2 cellular contexts compared by ENCODE assay signal in the genomic region with DNA sequence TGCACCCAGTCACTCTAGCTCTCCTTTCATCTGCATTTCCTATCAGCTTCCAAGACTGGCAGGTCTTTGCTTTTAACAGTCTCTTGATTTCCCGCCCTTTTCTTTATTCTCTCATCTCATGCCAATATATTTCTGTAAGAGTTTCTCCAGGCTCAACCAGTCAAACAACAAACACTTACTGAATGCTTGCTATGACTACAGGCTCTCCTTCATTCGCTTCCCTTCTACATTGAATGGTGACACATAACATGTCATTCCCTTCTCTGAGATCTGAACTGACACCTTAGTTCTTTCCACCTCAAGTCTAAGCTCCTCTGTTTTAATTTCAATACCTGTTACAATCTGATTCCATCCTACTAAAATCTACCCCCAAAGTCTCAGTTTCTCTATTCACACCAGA.
TF ChIP-seq lines count a peak whose summit lies in the region.

No MANE protein-coding gene starts in this region.

TF ChIP-seq in SK-N-SH, 30 proteins besides CTCF, POLR2A, EP300 and RAD21 (continued from another document):
- no peak for TF ChIP-seq RFX5 (IDR thresholded peaks at IDR 0.05; ENCODE audit: low read length)
- no peak for TF ChIP-seq CHD2 (IDR thresholded peaks at IDR 0.05; ENCODE audit: low read length, partially characterized antibody)

TF ChIP-seq in HepG2, 621 proteins besides CTCF, POLR2A, EP300 and RAD21 (continued from another document):
- no peak for TF ChIP-seq TOE1 (CRISPR knock-in tag; IDR thresholded peaks at IDR 0.05)
- no peak for TF ChIP-seq ZNF543 (CRISPR knock-in tag; IDR thresholded peaks at IDR 0.05)
- TF ChIP-seq, protein P1, sequence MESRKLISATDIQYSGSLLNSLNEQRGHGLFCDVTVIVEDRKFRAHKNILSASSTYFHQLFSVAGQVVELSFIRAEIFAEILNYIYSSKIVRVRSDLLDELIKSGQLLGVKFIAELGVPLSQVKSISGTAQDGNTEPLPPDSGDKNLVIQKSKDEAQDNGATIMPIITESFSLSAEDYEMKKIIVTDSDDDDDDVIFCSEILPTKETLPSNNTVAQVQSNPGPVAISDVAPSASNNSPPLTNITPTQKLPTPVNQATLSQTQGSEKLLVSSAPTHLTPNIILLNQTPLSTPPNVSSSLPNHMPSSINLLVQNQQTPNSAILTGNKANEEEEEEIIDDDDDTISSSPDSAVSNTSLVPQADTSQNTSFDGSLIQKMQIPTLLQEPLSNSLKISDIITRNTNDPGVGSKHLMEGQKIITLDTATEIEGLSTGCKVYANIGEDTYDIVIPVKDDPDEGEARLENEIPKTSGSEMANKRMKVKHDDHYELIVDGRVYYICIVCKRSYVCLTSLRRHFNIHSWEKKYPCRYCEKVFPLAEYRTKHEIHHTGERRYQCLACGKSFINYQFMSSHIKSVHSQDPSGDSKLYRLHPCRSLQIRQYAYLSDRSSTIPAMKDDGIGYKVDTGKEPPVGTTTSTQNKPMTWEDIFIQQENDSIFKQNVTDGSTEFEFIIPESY (CRISPR knock-in tag; IDR thresholded peaks at IDR 0.05) = no peak
- TF ChIP-seq, protein P2, sequence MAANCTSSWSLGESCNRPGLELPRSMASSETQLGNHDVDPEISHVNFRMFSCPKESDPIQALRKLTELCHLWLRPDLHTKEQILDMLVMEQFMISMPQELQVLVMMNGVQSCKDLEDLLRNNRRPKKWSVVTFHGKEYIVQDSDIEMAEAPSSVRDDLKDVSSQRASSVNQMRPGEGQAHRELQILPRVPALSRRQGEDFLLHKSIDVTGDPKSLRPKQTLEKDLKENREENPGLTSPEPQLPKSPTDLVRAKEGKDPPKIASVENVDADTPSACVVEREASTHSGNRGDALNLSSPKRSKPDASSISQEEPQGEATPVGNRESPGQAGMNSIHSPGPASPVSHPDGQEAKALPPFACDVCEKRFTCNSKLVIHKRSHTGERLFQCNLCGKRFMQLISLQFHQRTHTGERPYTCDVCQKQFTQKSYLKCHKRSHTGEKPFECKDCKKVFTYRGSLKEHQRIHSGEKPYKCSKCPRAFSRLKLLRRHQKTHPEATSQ (CRISPR knock-in tag; IDR thresholded peaks at IDR 0.05; ENCODE audit: borderline replicate concordance) = no peak
- no peak for TF ChIP-seq ZNF552 (CRISPR knock-in tag; IDR thresholded peaks at IDR 0.05; ENCODE audit: borderline replicate concordance)
- TF ChIP-seq ATF1 (CRISPR knock-in tag; IDR thresholded peaks at IDR 0.05) = no peak
- no peak for TF ChIP-seq ZNF7 (CRISPR knock-in tag; IDR thresholded peaks at IDR 0.05)
- TF ChIP-seq NCOA5 (CRISPR knock-in tag; IDR thresholded peaks at IDR 0.05) = no peak
- no peak for TF ChIP-seq SOX13 (IDR thresholded peaks at IDR 0.05)
- TF ChIP-seq SOX13 (CRISPR knock-in tag; conservative IDR thresholded peaks at IDR 0.05 in 1 of 2, IDR thresholded peaks at IDR 0.05 in 1 of 2) = no peak
- no peak for TF ChIP-seq TBX2 (CRISPR knock-in tag; IDR thresholded peaks at IDR 0.05; ENCODE audit: borderline replicate concordance)
- TF ChIP-seq SRF (IDR thresholded peaks at IDR 0.05; ENCODE audit: low read depth, low read length) = no peak
- TF ChIP-seq ZBTB37 (CRISPR knock-in tag; IDR thresholded peaks at IDR 0.05) = no peak
- TF ChIP-seq NPAS2 (CRISPR knock-in tag; IDR thresholded peaks at IDR 0.05; ENCODE audit: borderline replicate concordance) = no peak
- no peak for TF ChIP-seq ZNF256 (CRISPR knock-in tag; conservative IDR thresholded peaks at IDR 0.05)
- no peak for TF ChIP-seq ZNF260 (CRISPR knock-in tag; IDR thresholded peaks at IDR 0.05; ENCODE audit: borderline replicate concordance, low read depth)
